Comparison of ENCODE assay signal across 16 cellular contexts in the genomic region with DNA sequence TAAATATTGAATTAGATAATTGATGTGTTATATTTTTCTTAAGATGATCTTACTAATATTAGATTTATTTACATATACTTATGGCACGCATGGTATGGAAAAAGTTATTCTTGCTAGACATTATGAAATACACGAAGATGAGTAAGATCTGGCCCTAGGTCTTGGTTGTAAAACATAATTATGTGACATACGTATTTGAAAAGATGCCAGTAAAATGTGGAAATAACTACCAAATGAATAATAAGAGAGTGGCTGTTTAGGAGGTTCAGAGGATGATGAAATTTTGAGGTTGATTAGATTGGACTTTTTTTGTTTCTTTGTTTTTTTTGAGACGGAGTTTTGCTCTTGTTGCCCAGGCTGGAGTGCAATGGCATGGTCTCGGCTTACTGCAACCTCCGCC.
DNase-seq lines count a peak whose midpoint lies in the region; ATAC-seq, FAIRE-seq and TF ChIP-seq lines count a peak whose summit lies in the region.
"Had no signal": no experiment of that assay in that cellular context is flagged by ENCODE, and none has a peak within 500 bp of the region (broad histone marks: within the 10 kb centered on the region; RNA-seq: fewer than 3 reads in every experiment).

No MANE protein-coding gene starts in this region.

- peak; percentile 63 for ATAC-seq in SK-N-SH treated with all-trans-retinoic acid at 6 μM for 48 hours
- ATAC-seq in HG03095 (IDR thresholded peaks at IDR 0.05; ENCODE audit: unreplicated experiment) = no peak
- no peak for ATAC-seq in GM21717 (IDR thresholded peaks at IDR 0.05; ENCODE audit: unreplicated experiment)
- ATAC-seq: HCT116 had no signal

- DNase-seq in AG08395 (ENCODE audit: low spot score) (peak; percentile 13), HTR-8/SVneo (ENCODE audit: insufficient read length, low spot score) (peak; percentile 42), fibroblast of the conjunctiva (ENCODE audit: low read depth) (peak; percentile 79), midbrain (lab: John Stamatoyannopoulos, UW) (no peak), NCI-H1930 (lab: John Stamatoyannopoulos, UW) (no peak)
- DNase-seq: activated CD8-positive, alpha-beta memory T cell treated with anti-CD3 and anti-CD28 coated beads for 24 hours; activated gamma-delta T cell treated with Interleukin-2 at 50 U/mL for 16 hours; BE2C; effector CD8-positive, alpha-beta T cell; Kasumi-1; NCI-H187; SJCRH30 had no signal

- no peak for FAIRE-seq in HTR-8/SVneo (lab: Jason Lieb, UNC)

TF ChIP-seq in SK-N-SH treated with all-trans-retinoic acid at 6 μM for 48 hours, 23 proteins besides CTCF, POLR2A, EP300 and RAD21:
- TF ChIP-seq ARNTL (CRISPR knock-in tag; IDR thresholded peaks at IDR 0.05; ENCODE audit: borderline replicate concordance, low read depth) (no peak), ISL1 (CRISPR knock-in tag; IDR thresholded peaks at IDR 0.05) (0 out of 2 replicates have a peak, but pooled peaks have one; percentile 22)
- TF ChIP-seq, protein P1, sequence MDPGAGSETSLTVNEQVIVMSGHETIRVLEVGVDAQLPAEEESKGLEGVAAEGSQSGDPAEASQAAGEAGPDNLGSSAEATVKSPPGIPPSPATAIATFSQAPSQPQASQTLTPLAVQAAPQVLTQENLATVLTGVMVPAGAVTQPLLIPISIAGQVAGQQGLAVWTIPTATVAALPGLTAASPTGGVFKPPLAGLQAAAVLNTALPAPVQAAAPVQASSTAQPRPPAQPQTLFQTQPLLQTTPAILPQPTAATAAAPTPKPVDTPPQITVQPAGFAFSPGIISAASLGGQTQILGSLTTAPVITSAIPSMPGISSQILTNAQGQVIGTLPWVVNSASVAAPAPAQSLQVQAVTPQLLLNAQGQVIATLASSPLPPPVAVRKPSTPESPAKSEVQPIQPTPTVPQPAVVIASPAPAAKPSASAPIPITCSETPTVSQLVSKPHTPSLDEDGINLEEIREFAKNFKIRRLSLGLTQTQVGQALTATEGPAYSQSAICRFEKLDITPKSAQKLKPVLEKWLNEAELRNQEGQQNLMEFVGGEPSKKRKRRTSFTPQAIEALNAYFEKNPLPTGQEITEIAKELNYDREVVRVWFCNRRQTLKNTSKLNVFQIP (CRISPR knock-in tag; IDR thresholded peaks at IDR 0.05; ENCODE audit: borderline replicate concordance, low read depth) = no peak
TF ChIP-seq in SK-N-SH treated with all-trans-retinoic acid at 6 μM for 48 hours: peak in this region for 1.

Comparison
In these comparisons a context has a peak if more than half of its experiments do, and no peak if none do; other contexts are left out.
1. DNase-seq: peak in AG08395 (single experiment), HTR-8/SVneo (single experiment) and fibroblast of the conjunctiva (single experiment); none in midbrain (single experiment) and NCI-H1930 (0 of 2).